In genomic region chr14:50320279-50320678, GRCh38 we compare ENCODE assay signal across 10 cellular contexts. TPM values are rescaled to one million over a fixed set of nuclear protein-coding genes. Genes with fewer than 3 reads are reported as not detected.
DNase-seq lines count a peak whose midpoint lies in the region; ATAC-seq and TF ChIP-seq lines count a peak whose summit lies in the region.
"Had no signal": no experiment of that assay in that cellular context is flagged by ENCODE, and none has a peak within 500 bp of the region (broad histone marks: within the 10 kb centered on the region; RNA-seq: fewer than 3 reads in every experiment).

No MANE protein-coding gene starts in this region.

- no peaks in the 10 kb centered on the region for H3K27me3 ChIP-seq in thoracic aorta (replicated peaks; ENCODE audit: insufficient read depth)
- H3K27me3 ChIP-seq: BLaER1 had no signal

- H3K4me3 ChIP-seq in fibroblast of villous mesenchyme (ENCODE audit: low read depth, low read length) (no peak overlapping the region), thoracic aorta (peak overlapping the region; percentile 17)
- H3K4me3 ChIP-seq: BLaER1 had no signal

- no peaks in the 10 kb centered on the region for H3K9me3 ChIP-seq in thoracic aorta

- H3K27ac ChIP-seq in thoracic aorta: peak overlapping the region; percentile 60 to 75
- H3K27ac ChIP-seq: BLaER1 had no signal

- no peaks in the 10 kb centered on the region for H3K36me3 ChIP-seq in thoracic aorta

- peak; percentile 13 for DNase-seq in activated naive CD4-positive, alpha-beta T cell treated with Interleukin-2 at 50 U/mL for 16 hours
- no peak for DNase-seq in activated naive CD4-positive, alpha-beta T cell treated with anti-CD3 and anti-CD28 coated beads, Interleukin-2, amount 50 U/mL, for 16 hours
- DNase-seq in OCI-M1 (lab: John Stamatoyannopoulos, UW): peak; percentile 5
- peak; percentile 76 for DNase-seq in fibroblast of villous mesenchyme (ENCODE audit: low read depth)
- no peak for DNase-seq in thoracic aorta (ENCODE audit: low spot score)
- DNase-seq in HuH-7.5 (ENCODE audit: low spot score): no peak
- DNase-seq: activated naive CD8-positive, alpha-beta T cell treated with anti-CD3 and anti-CD28 coated beads, Interleukin-2, amount 10 ng/mL, durations not matched to agents 7 days and 5 days had no signal

- TF ChIP-seq CTCF in fibroblast of villous mesenchyme (IDR thresholded peaks at IDR 0.05; ENCODE audit: insufficient read depth, low read depth, low read length) (no peak), thoracic aorta (IDR thresholded peaks at IDR 0.05) (no peak)

- H3K4me1 ChIP-seq in thoracic aorta (ENCODE audit: control insufficient read depth in 1 of 2, low read depth in 2 of 2): peaks cover 0 to 15% of the 10 kb centered on the region in 2 donors

- ATAC-seq in thoracic aorta (ENCODE audit: insufficient number of reproducible peaks, low FRiP score, low read depth): peak; percentile 44
- no peak for ATAC-seq in GM21423 (IDR thresholded peaks at IDR 0.05; ENCODE audit: unreplicated experiment)
- ATAC-seq in HG03045 (IDR thresholded peaks at IDR 0.05; ENCODE audit: unreplicated experiment): no peak

RNA-seq across cellular contexts. Expression of gene DMAC2L, which starts 8.2 kb away (rescaled TPM):
- total RNA-seq in fibroblast of villous mesenchyme: 3.5 and 5.2 TPM in 2 replicates
- 10 to 100 TPM in 1 of 2 donors, 1 to 10 TPM in 1; 5.6 to 12.3 TPM for total RNA-seq in thoracic aorta

RNA-seq across cellular contexts. Expression of gene L2HGDH, which starts 8.2 kb away (rescaled TPM):
- total RNA-seq in fibroblast of villous mesenchyme (3.5 and 4.3 TPM in 2 replicates), thoracic aorta (1 to 10 TPM; 1.5 to 3.7 TPM)

Comparison
In these comparisons a context has a peak if more than half of its experiments do, and no peak if none do; other contexts are left out.
1. DNase-seq: peak in activated naive CD4-positive, alpha-beta T cell treated with Interleukin-2 at 50 U/mL for 16 hours (single experiment), OCI-M1 (single experiment) and fibroblast of villous mesenchyme (single experiment); none in activated naive CD4-positive, alpha-beta T cell treated with anti-CD3 and anti-CD28 coated beads, Interleukin-2, amount 50 U/mL, for 16 hours (single experiment), thoracic aorta (single experiment) and HuH-7.5 (single experiment).